In genomic region chr7:17166824-17167379, GRCh38 we compare ENCODE assay signal across 13 cellular contexts.
DNase-seq lines count a peak whose midpoint lies in the region; ATAC-seq, FAIRE-seq and TF ChIP-seq lines count a peak whose summit lies in the region.
"Had no signal": no experiment of that assay in that cellular context is flagged by ENCODE, and none has a peak within 500 bp of the region (broad histone marks: within the 10 kb centered on the region; RNA-seq: fewer than 3 reads in every experiment).

No MANE protein-coding gene starts in this region.

- TF ChIP-seq CTCF in gastrocnemius medialis (IDR thresholded peaks at IDR 0.05 in 4 of 5, conservative IDR thresholded peaks at IDR 0.05 in 1 of 5): no peak

- DNase-seq in GM12891 (ENCODE audit: insufficient read length, low spot score) (no peak), NCI-H1105 (lab: John Stamatoyannopoulos, UW) (no peak), iPS-NIHi7 (ENCODE audit: extremely low spot score) (no peak), cortex of kidney (lab: John Stamatoyannopoulos, UW) (no peak), gastrocnemius medialis (no peak)
- DNase-seq: CD4-positive, CD25-positive, alpha-beta regulatory T cell; MV-4-11; NCI-H82; T-cell had no signal

- H3K4me3 ChIP-seq in gastrocnemius medialis: no peak overlapping the region

- H3K9me3 ChIP-seq in gastrocnemius medialis: no peaks in the 10 kb centered on the region

- ATAC-seq in GM18870 (IDR thresholded peaks at IDR 0.05; ENCODE audit: unreplicated experiment) (peak; percentile 84), HG02610 (IDR thresholded peaks at IDR 0.05; ENCODE audit: unreplicated experiment) (peak; percentile 93), HG03520 (IDR thresholded peaks at IDR 0.05; ENCODE audit: unreplicated experiment) (peak; percentile 96), gastrocnemius medialis (no peak)
- ATAC-seq: naive thymus-derived CD4-positive, alpha-beta T cell; T-cell had no signal

- H3K27ac ChIP-seq in gastrocnemius medialis: no peak overlapping the region

- intact Hi-C loops in gastrocnemius medialis (cut with DNase I; ENCODE audit: low total_unique reads): no loop called here

- H3K27me3 ChIP-seq in gastrocnemius medialis: no peaks in the 10 kb centered on the region

- no peaks in the 10 kb centered on the region for H3K36me3 ChIP-seq in gastrocnemius medialis

- in situ Hi-C loops in gastrocnemius medialis (cut with MboI; ENCODE audit: low sequenced_read_pairs in 4 of 4): no loop called here

- TF ChIP-seq POLR2A in GM12891 (IDR thresholded peaks at IDR 0.05; ENCODE audit: low read depth, low read length) (no peak), gastrocnemius medialis (IDR thresholded peaks at IDR 0.05) (no peak)

- H3K4me1 ChIP-seq in gastrocnemius medialis: no peaks in the 10 kb centered on the region

- peak; percentile 76 for FAIRE-seq in GM12891 (lab: Jason Lieb, UNC)

TF ChIP-seq in GM12891, 5 proteins besides CTCF, POLR2A, EP300 and RAD21:
- TF ChIP-seq POLR2AphosphoS5 (IDR thresholded peaks at IDR 0.05; ENCODE audit: low read depth, low read length) (no peak), TAF1 (IDR thresholded peaks at IDR 0.05; ENCODE audit: low read depth, low read length) (no peak), PAX5 (IDR thresholded peaks at IDR 0.05; ENCODE audit: insufficient read depth, low read length, severe bottlenecking) (no peak), POU2F2 (IDR thresholded peaks at IDR 0.05; ENCODE audit: low read depth, low read length) (no peak), SPI1 (IDR thresholded peaks at IDR 0.05; ENCODE audit: low read depth, low read length) (no peak)

Comparison
In these comparisons a context has a peak if more than half of its experiments do, and no peak if none do; other contexts are left out.
1. ATAC-seq: peak in GM18870 (single experiment), HG02610 (single experiment) and HG03520 (single experiment); none in gastrocnemius medialis (0 of 2).